In genomic region chr6:36054415-36054814, GRCh38 we compare ENCODE assay signal across 24 cellular contexts. TPM values are rescaled to one million over a fixed set of nuclear protein-coding genes. Genes with fewer than 3 reads are reported as not detected.
"Had no signal": no experiment of that assay in that cellular context is flagged by ENCODE, and none has a peak within 500 bp of the region (broad histone marks: within the 10 kb centered on the region; RNA-seq: fewer than 3 reads in every experiment).

No MANE protein-coding gene starts in this region.

- ATAC-seq: esophagus mucosa; stimulated activated naive B cell treated with anti-CD40 and anti-IgM and Interleukin-4, amounts not matched to agents 10 μg/mL and 1 μg/mL and 100 μg/mL, for 72 hours had no signal

- H3K27me3 ChIP-seq: brain microvascular endothelial cell, left lung, right atrium auricular region, stomach, transverse colon had no signal

- H3K27ac ChIP-seq: brain microvascular endothelial cell, left lung, right atrium auricular region, VCaP had no signal

- H3K4me3 ChIP-seq: left lung, right atrium auricular region, stomach, transverse colon had no signal

- DNase-seq: activated CD4-positive, alpha-beta memory T cell treated with anti-CD3 and anti-CD28 coated beads, Interleukin-2, amount 10 ng/mL, durations not matched to agents 7 days and 5 days; activated CD4-positive, alpha-beta T cell treated with anti-CD3 and anti-CD28 coated beads, Interleukin-2, amount 10 ng/mL, durations not matched to agents 24 days and 14 days; activated CD8-positive, alpha-beta memory T cell treated with anti-CD3 and anti-CD28 coated beads, Interleukin-2, amount 50 U/mL, for 48 hours; activated gamma-delta T cell; activated naive CD4-positive, alpha-beta T cell treated with anti-CD3 and anti-CD28 coated beads, Interleukin-2, amount 10 ng/mL, durations not matched to agents 7 days and 5 days; activated naive CD8-positive, alpha-beta T cell treated with anti-CD3 and anti-CD28 coated beads, Interleukin-2, amount 10 ng/mL, durations not matched to agents 7 days and 5 days; activated T-cell treated with anti-CD3 and anti-CD28 coated beads, Interleukin-2, amount 50 U/mL, for 24 hours; amniotic stem cell; brain microvascular endothelial cell; caudate nucleus; left lung; naive B cell; occipital lobe; stimulated activated CD4-positive, alpha-beta T cell treated with anti-CD3 and anti-CD28 coated beads, Interleukin-15, amount 100 ng/mL, for 24 hours; stimulated activated CD4-positive, alpha-beta T cell treated with anti-CD3 and anti-CD28 coated beads, Interleukin-2, amount 100 ng/mL, for 24 hours; stimulated activated naive B cell treated with anti-CD40 and anti-IgM and Interleukin-4, amounts not matched to agents 10 μg/mL and 1 μg/mL and 100 μg/mL, for 72 hours; stomach; transverse colon had no signal

- H3K9me3 ChIP-seq: left lung, right atrium auricular region, stomach, transverse colon had no signal

RNA-seq across cellular contexts. Expression of gene SLC26A8, which starts 30.0 kb away (rescaled TPM):
- total RNA-seq: activated CD4-positive, alpha-beta memory T cell treated with anti-CD3 and anti-CD28 coated beads, Interleukin-2, amount 10 ng/mL, durations not matched to agents 7 days and 5 days; activated CD4-positive, alpha-beta T cell treated with anti-CD3 and anti-CD28 coated beads, Interleukin-2, amount 10 ng/mL, durations not matched to agents 24 days and 14 days; activated naive CD8-positive, alpha-beta T cell treated with anti-CD3 and anti-CD28 coated beads, Interleukin-2, amount 10 ng/mL, durations not matched to agents 7 days and 5 days; astrocyte; lung microvascular endothelial cell; right atrium auricular region; T-helper 1 cell treated with Interleukin-12 subunit alpha and Interleukin-12 subunit beta and Interleukin-4 antibody, amounts not matched to agents 30 ng/mL and 1 ng/mL, for 36 hours had no signal
